Comparison of ENCODE assay signal across 18 cellular contexts in the genomic region with DNA sequence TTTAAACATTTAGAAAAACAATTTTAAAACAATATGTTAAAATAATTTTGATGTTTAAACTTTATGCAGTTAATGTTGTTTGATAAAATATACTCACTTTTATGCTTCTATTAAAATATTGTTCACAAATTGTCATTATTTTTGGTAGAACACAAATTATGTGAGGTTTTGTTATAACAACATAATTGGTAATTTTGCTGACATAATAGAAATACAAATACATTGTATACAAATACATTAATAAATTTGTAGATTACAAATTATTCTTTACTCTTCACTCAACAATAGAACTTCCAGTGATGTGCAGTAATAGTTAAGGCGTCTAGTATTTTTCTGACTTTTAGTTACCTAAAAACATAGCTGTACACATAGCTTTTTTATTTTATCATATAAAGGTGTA.
DNase-seq lines count a peak whose midpoint lies in the region; ATAC-seq, FAIRE-seq and TF ChIP-seq lines count a peak whose summit lies in the region.
"Had no signal": no experiment of that assay in that cellular context is flagged by ENCODE, and none has a peak within 500 bp of the region (broad histone marks: within the 10 kb centered on the region; RNA-seq: fewer than 3 reads in every experiment).

No MANE protein-coding gene starts in this region.

- no peaks in the 10 kb centered on the region for H3K27me3 Mint-ChIP-seq in astrocyte (ENCODE audit: low read depth, unreplicated experiment)
- H3K27me3 Mint-ChIP-seq: CD4-positive, alpha-beta memory T cell had no signal

- H3K14ac ChIP-seq in H1 (ENCODE audit: insufficient read length) = no peak overlapping the region

- no peak overlapping the region for H2BK12ac ChIP-seq in H1 (ENCODE audit: low read depth, low read length)

- no peak for TF ChIP-seq CTCF in A549 (IDR thresholded peaks at IDR 0.05)
- TF ChIP-seq CTCF in astrocyte (IDR thresholded peaks at IDR 0.05; ENCODE audit: insufficient read depth, low read depth, low read length) = no peak
- no peak for TF ChIP-seq CTCF in H1 (IDR thresholded peaks at IDR 0.05; ENCODE audit: control extremely low read depth in 1 of 3, insufficient read depth in 1 of 3, low read depth in 1 of 3, low read length in 3 of 3)
- no peak for TF ChIP-seq CTCF in pancreas (IDR thresholded peaks at IDR 0.05)
- no peak for TF ChIP-seq CTCF in RWPE1 (conservative IDR thresholded peaks at IDR 0.05; ENCODE audit: low read depth)

- H3K9me3 ChIP-seq in A549 (no peaks in the 10 kb centered on the region), astrocyte (ENCODE audit: insufficient read depth, low read depth, low read length) (no peaks in the 10 kb centered on the region), H1 (ENCODE audit: insufficient read depth in 2 of 2, low read depth in 1 of 2, low read length in 1 of 2) (peaks cover 8 to 13% of the 10 kb centered on the region in 2 experiments), pancreas (no peaks in the 10 kb centered on the region)

- FAIRE-seq in A549 (lab: Jason Lieb, UNC) (no peak), astrocyte (lab: Jason Lieb, UNC) (no peak), H1 (lab: Jason Lieb, UNC) (no peak), pancreas (lab: Jason Lieb, UNC) (peak; percentile 98)
- FAIRE-seq: GM12892 had no signal

- H3K4me3 ChIP-seq in A549 (no peak overlapping the region), astrocyte (ENCODE audit: insufficient read depth, low read depth, low read length) (no peak overlapping the region), H1 (ENCODE audit: extremely low read depth in 1 of 4, insufficient read depth in 2 of 4, low read depth in 3 of 4, low read length in 4 of 4) (no peak overlapping the region), pancreas (no peak overlapping the region)

- no peak overlapping the region for H4K91ac ChIP-seq in H1 (replicated peaks; ENCODE audit: insufficient read length, low read length)

- H3K56ac ChIP-seq in H1 (replicated peaks; ENCODE audit: insufficient read length, low read depth, low read length) = no peak overlapping the region

- CTCF ChIA-PET in A549 (lab: Yijun Ruan, JAX) (no interaction called here), H1 (lab: Charles Lee; ENCODE audit: partially characterized antibody) (no interaction called here), RWPE1 (lab: Yijun Ruan, JAX) (no interaction called here)

- no peak overlapping the region for H4K8ac ChIP-seq in H1 (ENCODE audit: extremely low read depth, insufficient read depth, low read length)

- H2BK15ac ChIP-seq in H1 (ENCODE audit: low read length) = no peak overlapping the region

- intact Hi-C loops in pancreas (cut with DNase I) = no loop called here

- no peak for DNase-seq in A549 (ENCODE audit: low read depth in 1 of 2, low spot score in 1 of 2)
- DNase-seq in astrocyte (ENCODE audit: low read depth) = no peak
- DNase-seq in H1 (ENCODE audit: low read depth in 1 of 2, low spot score in 2 of 2) = no peak
- no peak for DNase-seq in pancreas
- DNase-seq in RWPE1 (ENCODE audit: low spot score) = no peak
- DNase-seq in D341Med (ENCODE audit: low spot score) = no peak
- DNase-seq: 8988T; C1 segment of cervical spinal cord; Calu3; CD4-positive, alpha-beta memory T cell; COR-L47; DMS153; DND-41; GOT3; H7; HCEC 1CT had no signal

- H3K9ac ChIP-seq in astrocyte (ENCODE audit: low read length) (no peak overlapping the region), H1 (replicated peaks in 1 of 4; ENCODE audit: extremely low read depth in 1 of 4, low read depth in 3 of 4, low read length in 3 of 4) (no peak overlapping the region)

- no peak overlapping the region for H4K5ac ChIP-seq in H1 (ENCODE audit: insufficient read length, low read depth, low read length)

- ATAC-seq in A549 = no peak
- no peak for ATAC-seq in pancreas
- ATAC-seq in GM19351 (IDR thresholded peaks at IDR 0.05; ENCODE audit: unreplicated experiment) = no peak

- no peak overlapping the region for H3K4me3 Mint-ChIP-seq in astrocyte (ENCODE audit: unreplicated experiment)
- H3K4me3 Mint-ChIP-seq: CD4-positive, alpha-beta memory T cell had no signal

- H2AFZ ChIP-seq in astrocyte (ENCODE audit: low read depth, low read length) (no peak overlapping the region), H1 (ENCODE audit: low read length) (0 out of 2 replicates have a peak overlapping the region, but pooled peaks have one; percentile 16)

- peaks cover 3% of the 10 kb centered on the region for H3K9me3 Mint-ChIP-seq in astrocyte (ENCODE audit: unreplicated experiment)

- H3K4me2 ChIP-seq in A549 (no peak overlapping the region), astrocyte (ENCODE audit: low read length) (no peak overlapping the region), H1 (ENCODE audit: insufficient read depth in 1 of 2, low read depth in 2 of 2, low read length in 2 of 2) (no peak overlapping the region)

- POLR2A ChIA-PET in A549 (lab: Yijun Ruan, JAX) (no interaction called here), H1 (lab: Charles Lee; ENCODE audit: partially characterized antibody) (no interaction called here), RWPE1 (lab: Yijun Ruan, JAX; ENCODE audit: low non-redundant PET) (no interaction called here)

- H4K20me1 ChIP-seq in astrocyte (ENCODE audit: insufficient read depth, low read length) = no peaks in the 10 kb centered on the region
- H4K20me1 ChIP-seq in H1 (replicated peaks in 1 of 2; ENCODE audit: control insufficient read depth in 1 of 2, insufficient read depth in 2 of 2, low read length in 2 of 2) = no peaks in the 10 kb centered on the region

- H3K36me3 ChIP-seq in astrocyte (ENCODE audit: insufficient read depth, low read length) (no peaks in the 10 kb centered on the region), H1 (ENCODE audit: control insufficient read depth in 2 of 4, insufficient read depth in 4 of 4, low read length in 3 of 4) (no peaks in the 10 kb centered on the region), pancreas (no peaks in the 10 kb centered on the region)

- H3K79me2 ChIP-seq in astrocyte (ENCODE audit: insufficient read depth, low read length) (no peaks in the 10 kb centered on the region), H1 (ENCODE audit: control insufficient read depth in 1 of 2, insufficient read depth in 2 of 2, low read length in 2 of 2) (no peaks in the 10 kb centered on the region)

- no peaks in the 10 kb centered on the region for H3K4me1 ChIP-seq in A549
- no peaks in the 10 kb centered on the region for H3K4me1 ChIP-seq in astrocyte (ENCODE audit: insufficient read depth, low read length)
- H3K4me1 ChIP-seq in H1 (replicated peaks in 1 of 4; ENCODE audit: control insufficient read depth in 3 of 4, insufficient read depth in 4 of 4, low read length in 3 of 4) = no peaks in the 10 kb centered on the region
- no peaks in the 10 kb centered on the region for H3K4me1 ChIP-seq in pancreas

- H3K27ac ChIP-seq in A549 (no peak overlapping the region), astrocyte (ENCODE audit: low read depth, low read length) (no peak overlapping the region), H1 (ENCODE audit: low read depth, low read length) (no peak overlapping the region), pancreas (no peak overlapping the region), RWPE1 (no peak overlapping the region)

- peaks cover 22% of the 10 kb centered on the region for H3K4me1 Mint-ChIP-seq in astrocyte (ENCODE audit: low read depth, unreplicated experiment)
- H3K4me1 Mint-ChIP-seq: CD4-positive, alpha-beta memory T cell had no signal

- no peaks in the 10 kb centered on the region for H3K79me1 ChIP-seq in H1 (ENCODE audit: low read depth, low read length)

- H2BK120ac ChIP-seq in H1 (replicated peaks; ENCODE audit: low read depth, low read length) = no peak overlapping the region

- H3K23ac ChIP-seq in H1 (ENCODE audit: insufficient read length) = no peak overlapping the region

- no peak overlapping the region for H3K18ac ChIP-seq in H1 (ENCODE audit: extremely low read depth, low read length)

- H2BK5ac ChIP-seq in H1 (ENCODE audit: low read depth, low read length) = no peak overlapping the region

- H3K4ac ChIP-seq in H1 (replicated peaks; ENCODE audit: insufficient read length, low read depth, low read length) = no peak overlapping the region

- TF ChIP-seq POLR2A in A549 (IDR thresholded peaks at IDR 0.05; ENCODE audit: low read length) (no peak), H1 (IDR thresholded peaks at IDR 0.05; ENCODE audit: control extremely low read depth in 1 of 2, low read depth in 2 of 2, low read length in 2 of 2) (no peak)

- H3K36me3 Mint-ChIP-seq in astrocyte (ENCODE audit: low read depth, unreplicated experiment) = no peaks in the 10 kb centered on the region
- H3K36me3 Mint-ChIP-seq: CD4-positive, alpha-beta memory T cell had no signal

- H3K23me2 ChIP-seq in H1 (ENCODE audit: low read depth, low read length) = no peaks in the 10 kb centered on the region

- 73% methylated on average over 1 of the region's 1 CpG for WGBS in A549 (ENCODE audit: missing lambda C conversion rate)
- 95% methylated on average over 1 of the region's 1 CpG; no CpG with 5 or more reads in 1 of the 2 experiments for WGBS in H1 (ENCODE audit: extremely low coverage in 1 of 2, insufficient coverage in 1 of 2, insufficient read length in 1 of 2, insufficient replicate concordance in 2 of 2, low coverage in 1 of 2, low lambda C conversion rate in 2 of 2, missing lambda C conversion rate in 1 of 2), 2 experiments
- 88 to 89% methylated on average over 1 of the region's 1 CpG for WGBS in pancreas, 2 donors

- no peak for TF ChIP-seq RAD21 in A549 (conservative IDR thresholded peaks at IDR 0.05 in 1 of 2, IDR thresholded peaks at IDR 0.05 in 1 of 2)
- no peak for TF ChIP-seq RAD21 in H1 (IDR thresholded peaks at IDR 0.05 in 1 of 2, conservative IDR thresholded peaks at IDR 0.05 in 1 of 2; ENCODE audit: low read depth in 2 of 2, low read length in 2 of 2)

- peak overlapping the region; percentile 68 for H3K27ac Mint-ChIP-seq in astrocyte (ENCODE audit: unreplicated experiment)
- H3K27ac Mint-ChIP-seq: CD4-positive, alpha-beta memory T cell had no signal

- H3K27me3 ChIP-seq in astrocyte (ENCODE audit: insufficient read depth, low read length) (no peaks in the 10 kb centered on the region), H1 (replicated peaks in 1 of 4; ENCODE audit: control insufficient read depth in 3 of 4, extremely low read depth in 1 of 4, insufficient read depth in 3 of 4, low read length in 3 of 4) (no peaks in the 10 kb centered on the region), pancreas (no peaks in the 10 kb centered on the region)

- no peak overlapping the region for H2AK5ac ChIP-seq in H1 (ENCODE audit: low read depth, low read length)

- no peak overlapping the region for H2BK20ac ChIP-seq in H1 (ENCODE audit: low read length)

- TF ChIP-seq EP300 in A549 (IDR thresholded peaks at IDR 0.05) (no peak), H1 (IDR thresholded peaks at IDR 0.05; ENCODE audit: borderline replicate concordance in 1 of 2, low read depth in 2 of 2, low read length in 2 of 2) (no peak)

TF ChIP-seq in A549, 52 proteins besides CTCF, POLR2A, EP300 and RAD21:
- peak; percentile 43 for TF ChIP-seq MAFK (IDR thresholded peaks at IDR 0.05; ENCODE audit: partially characterized antibody)
- no peak for TF ChIP-seq KDM5A (IDR thresholded peaks at IDR 0.05)

TF ChIP-seq in H1, 55 proteins besides CTCF, POLR2A, EP300 and RAD21:
- TF ChIP-seq GTF2F1 (IDR thresholded peaks at IDR 0.05; ENCODE audit: borderline replicate concordance, low read depth, low read length) = no peak
- TF ChIP-seq JUN (IDR thresholded peaks at IDR 0.05; ENCODE audit: low read depth, low read length) = no peak

Comparison
In these comparisons a context has a peak if more than half of its experiments do, and no peak if none do; other contexts are left out.
1. Of the 18 proteins assayed by ChIP-seq in both H1 and A549: peak only in H1: none; only in A549: MAFK; in both: none; in neither: 17.